Comparison of ENCODE assay signal across 11 cellular contexts in the genomic region with DNA sequence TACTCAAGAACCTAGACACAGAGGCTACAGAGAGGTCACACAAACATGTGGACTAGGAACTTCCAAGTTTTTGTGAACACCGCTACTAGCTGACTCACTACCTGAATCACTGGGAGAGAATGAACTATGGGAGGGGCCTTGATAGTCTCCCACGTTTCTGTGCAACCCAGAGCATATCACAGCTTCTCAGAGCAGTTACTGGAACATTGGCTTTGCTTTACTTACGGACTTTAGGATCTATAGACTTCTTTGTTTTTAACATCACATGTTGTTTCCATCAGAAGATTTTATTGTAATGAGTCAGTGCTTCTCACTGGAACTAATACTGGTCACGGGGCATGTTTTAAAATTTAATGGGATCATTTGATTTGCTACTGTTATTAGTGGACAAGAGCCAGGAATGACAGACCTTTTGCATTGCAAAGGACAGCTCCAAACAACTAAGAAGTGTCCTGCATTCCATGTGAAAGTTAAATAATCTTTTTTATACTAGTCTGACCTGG. TPM values are rescaled to one million over a fixed set of nuclear protein-coding genes. Genes with fewer than 3 reads are reported as not detected.
A peak's percentile ranks its signal among the peaks of the same experiment; 100 is the strongest.
DNase-seq lines count a peak whose midpoint lies in the region; ATAC-seq and TF ChIP-seq lines count a peak whose summit lies in the region.
"Had no signal": no experiment of that assay in that cellular context is flagged by ENCODE, and none has a peak within 500 bp of the region (broad histone marks: within the 10 kb centered on the region; RNA-seq: fewer than 3 reads in every experiment).

No MANE protein-coding gene starts in this region.

- no peaks in the 10 kb centered on the region for H3K4me1 ChIP-seq in right atrium auricular region
- H3K4me1 ChIP-seq in body of pancreas = no peaks in the 10 kb centered on the region
- peaks cover 8% of the 10 kb centered on the region for H3K4me1 ChIP-seq in vagina

- peak; percentile 57 for ATAC-seq in left ventricle myocardium superior
- ATAC-seq in body of pancreas = peak; percentile 73
- ATAC-seq: activated T-helper 17 cell treated with anti-CD3 and anti-CD28 coated beads, Interleukin-2, amount 50 U/mL, for 72 hours had no signal

- no peak overlapping the region for H3K27ac ChIP-seq in right atrium auricular region
- peak overlapping the region in 2 of 4 donors; percentile 3 to 26 for H3K27ac ChIP-seq in body of pancreas
- H3K27ac ChIP-seq in vagina = peak overlapping the region; percentile 51

- intact Hi-C loops in left ventricle myocardium superior (cut with micrococcal nuclease) (no loop called here), body of pancreas (cut with DNase I) (no loop called here), vagina (cut with DNase I) (no loop called here)

- 28 to 34% methylated on average over 4 of the region's 4 CpGs for WGBS in body of pancreas, 2 donors

- TF ChIP-seq CTCF in right atrium auricular region (IDR thresholded peaks at IDR 0.05) (no peak), body of pancreas (IDR thresholded peaks at IDR 0.05) (no peak), vagina (IDR thresholded peaks at IDR 0.05) (no peak)

- DNase-seq in left ventricle myocardium superior (no peak), right atrium auricular region (ENCODE audit: low spot score) (no peak), body of pancreas (peak in 1 of 4 donors; percentile 21), kidney glomerular epithelial cell (lab: John Stamatoyannopoulos, UW) (peak; percentile 100), vagina (ENCODE audit: extremely low spot score in 2 of 2) (no peak), SIG-M5 (lab: John Stamatoyannopoulos, UW) (no peak), DMS 273 treated with DMSO at 0.1 percent for 48 hours (lab: John Stamatoyannopoulos, UW) (no peak), H7 (no peak)
- DNase-seq: erythroblast, naive B cell had no signal

- H3K27me3 ChIP-seq in right atrium auricular region (no peaks in the 10 kb centered on the region), body of pancreas (no peaks in the 10 kb centered on the region), vagina (no peaks in the 10 kb centered on the region), H7 (ENCODE audit: control insufficient read depth, insufficient read depth, low read length) (no peaks in the 10 kb centered on the region)

- no peak for TF ChIP-seq POLR2A in body of pancreas (IDR thresholded peaks at IDR 0.05)
- no peak for TF ChIP-seq POLR2A in vagina (IDR thresholded peaks at IDR 0.05)

- H3K4me3 ChIP-seq in right atrium auricular region = no peak overlapping the region
- no peak overlapping the region for H3K4me3 ChIP-seq in body of pancreas
- H3K4me3 ChIP-seq in vagina = no peak overlapping the region
- H3K4me3 ChIP-seq in H7 (ENCODE audit: insufficient read depth, low read depth, low read length) = no peak overlapping the region

- H3K36me3 ChIP-seq in right atrium auricular region (no peaks in the 10 kb centered on the region), body of pancreas (replicated peaks in 1 of 2; ENCODE audit: insufficient read depth in 1 of 2, low read depth in 2 of 2) (no peaks in the 10 kb centered on the region), vagina (no peaks in the 10 kb centered on the region), H7 (replicated peaks; ENCODE audit: control insufficient read depth, insufficient read depth, low read length) (no peaks in the 10 kb centered on the region)

- H3K9me3 ChIP-seq in right atrium auricular region (peaks cover 0 to 6% of the 10 kb centered on the region in 2 donors), body of pancreas (no peaks in the 10 kb centered on the region), vagina (no peaks in the 10 kb centered on the region)

RNA-seq across cellular contexts. Expression of a gene that starts 35.6 kb away (rescaled TPM):
- 1.0 TPM for total RNA-seq in left ventricle myocardium superior
- 1 to 10 TPM in 1 of 2 donors, under 1 TPM in 1; 0.59 to 1.0 TPM for total RNA-seq in right atrium auricular region
- 1 to 10 TPM; 2.0 to 3.6 TPM for total RNA-seq in body of pancreas
- total RNA-seq in vagina = 0.98 TPM
- not detected in 2 replicates for total RNA-seq in H7 (2014; rRNA removed; shearing (Covaris generic))
